Comparison of ENCODE assay signal across 18 cellular contexts in genomic region chr16:3321802-3322201, GRCh38. TPM values are rescaled to one million over a fixed set of nuclear protein-coding genes. Genes with fewer than 3 reads are reported as not detected.
A peak's percentile ranks its signal among the peaks of the same experiment; 100 is the strongest.
DNase-seq lines count a peak whose midpoint lies in the region; ATAC-seq, FAIRE-seq and TF ChIP-seq lines count a peak whose summit lies in the region.
"Had no signal": no experiment of that assay in that cellular context is flagged by ENCODE, and none has a peak within 500 bp of the region (broad histone marks: within the 10 kb centered on the region; RNA-seq: fewer than 3 reads in every experiment).

No MANE protein-coding gene starts in this region.

- no peaks in the 10 kb centered on the region for H3K9me1 ChIP-seq in K562 (ENCODE audit: control insufficient read depth, insufficient read depth, low read length)

- 4% methylated on average over 1 of the region's 1 CpG for WGBS in K562 (ENCODE audit: insufficient coverage, low coverage, missing lambda C conversion rate)

- FAIRE-seq in K562 (lab: Jason Lieb, UNC) = no peak
- FAIRE-seq: A204.1, G401.6, GM12891, GM19239, H1 had no signal

- H3K9me3 ChIP-seq in K562 (replicated peaks; ENCODE audit: control insufficient read depth, insufficient read depth, low read depth, low read length) = peaks cover 14% of the 10 kb centered on the region

- CTCF ChIA-PET in K562 (lab: Yijun Ruan, JAX; ENCODE audit: low intra/inter-chr PET ratio) = no interaction called here

- no peak for TF ChIP-seq POLR2A in K562 (conservative IDR thresholded peaks at IDR 0.05)

- peaks cover 0 to 5% (median 2%) of the 10 kb centered on the region in 3 donors for H3K27me3 Mint-ChIP-seq in immature natural killer cell (ENCODE audit: low read depth in 3 of 3)
- H3K27me3 Mint-ChIP-seq: CD4-positive, alpha-beta memory T cell had no signal

- in situ Hi-C loops in Caki2 (cut with HindIII; ENCODE audit: low pct_unique_long_range_greater_than_20kb, low sequenced_read_pairs) = no loop called here
- in situ Hi-C loops in K562 (cut with MboI) = no loop called here

- H4K20me1 ChIP-seq in K562 (replicated peaks; ENCODE audit: control insufficient read depth, insufficient read depth, low read length) = no peaks in the 10 kb centered on the region

- no peak for ATAC-seq in K562
- no peak for ATAC-seq in HG03025 (IDR thresholded peaks at IDR 0.05; ENCODE audit: low FRiP score, unreplicated experiment)

- BruUV-seq in K562 (replicated peaks; lab: Mats Ljungman, UMichigan) = no TSS peak

- no peak overlapping the region for H3K4me3 Mint-ChIP-seq in immature natural killer cell
- H3K4me3 Mint-ChIP-seq: CD4-positive, alpha-beta memory T cell; H9 had no signal

- DNase-seq in A172 (ENCODE audit: low spot score) (peak; percentile 44), Caki2 (ENCODE audit: low read depth) (peak; percentile 35), K562 (ENCODE audit: extremely low read depth in 1 of 4, low spot score in 3 of 4) (no peak), immature natural killer cell (no peak), NCI-H446 (lab: John Stamatoyannopoulos, UW) (no peak)
- DNase-seq: AML-193; Calu3; CD4-positive, alpha-beta memory T cell; H9; KBM-7 had no signal

- peaks cover 14% of the 10 kb centered on the region; the same call in 2 of the 3 replicates for H3K36me3 ChIP-seq in K562 (ENCODE audit: control insufficient read depth, insufficient read depth, low read length)

- no peak for TF ChIP-seq CTCF in K562 (IDR thresholded peaks at IDR 0.05 in 2 of 3, conservative IDR thresholded peaks at IDR 0.05 in 1 of 3; ENCODE audit: insufficient read depth in 2 of 3, low read depth in 1 of 3, low read length in 3 of 3)

- TF ChIP-seq EP300 in K562 (IDR thresholded peaks at IDR 0.05; ENCODE audit: low read length) = no peak

- H3K36me3 Mint-ChIP-seq in immature natural killer cell = peaks cover 26 to 42% (median 42%) of the 10 kb centered on the region in 3 donors

- no peak overlapping the region for H3K4me2 ChIP-seq in K562 (ENCODE audit: insufficient read depth, low read length)

- H3K9me3 Mint-ChIP-seq in immature natural killer cell = peaks cover 51 to 82% (median 74%) of the 10 kb centered on the region in 6 donors

- POLR2A ChIA-PET in K562 (lab: Yijun Ruan, JAX) = interaction anchor here (0.6 to 0.8 kb wide), 3 partner anchors 39 to 290 kb away, joined by 3 to 4 read pairs (median 4); partner anchors contain the start of gene ZNF174

- no peak overlapping the region for H3K9ac ChIP-seq in K562 (ENCODE audit: insufficient read depth in 1 of 2, low read depth in 2 of 2, low read length in 2 of 2)

- no peak overlapping the region for H3K27ac ChIP-seq in K562 (ENCODE audit: extremely low read depth, low read depth, low read length)
- H3K27ac ChIP-seq: C4-2B had no signal

- H3K4me1 Mint-ChIP-seq in immature natural killer cell = no peaks in the 10 kb centered on the region
- H3K4me1 Mint-ChIP-seq: CD4-positive, alpha-beta memory T cell; H9 had no signal

- H3K27me3 ChIP-seq in K562 (ENCODE audit: control insufficient read depth in 2 of 2, insufficient read depth in 2 of 2, low read length in 2 of 2) = peaks cover 0 to 5% of the 10 kb centered on the region in 2 experiments; a peak in 2 of 5 replicates

- no peak for TF ChIP-seq RAD21 in K562 (CRISPR knock-in tag; conservative IDR thresholded peaks at IDR 0.05 in 1 of 2, IDR thresholded peaks at IDR 0.05 in 1 of 2)

- no peak overlapping the region for H3K4me3 ChIP-seq in K562

- no peak overlapping the region for H2AFZ ChIP-seq in K562 (ENCODE audit: low read depth, low read length)

- no peaks in the 10 kb centered on the region for H3K4me1 ChIP-seq in K562 (replicated peaks in 1 of 2; ENCODE audit: control insufficient read depth in 2 of 2, insufficient read depth in 2 of 2, low read length in 2 of 2)

- intact Hi-C loops in K562 (cut with micrococcal nuclease) = no loop called here

- no peak overlapping the region for H3K27ac Mint-ChIP-seq in immature natural killer cell
- H3K27ac Mint-ChIP-seq: CD4-positive, alpha-beta memory T cell; H9 had no signal

- no peaks in the 10 kb centered on the region for H3K79me2 ChIP-seq in K562 (ENCODE audit: control insufficient read depth, insufficient read depth, low read length)

RNA-seq across cellular contexts. Expression of gene ZNF75A, which starts 16.5 kb away (rescaled TPM):
- total RNA-seq in A172 (2014; rRNA removed; shearing (Covaris generic)) = 20.2 and 26.1 TPM in 2 replicates
- total RNA-seq in Caki2 (2014; rRNA removed; shearing (Covaris generic); ENCODE audit: low replicate concordance) = 7.9 and 21.0 TPM in 2 replicates
- 36.3 and 66.8 TPM in 2 replicates for total RNA-seq in K562 (2011; cell fraction: chromatin; rRNA removed; ENCODE audit: low replicate concordance)
- total RNA-seq in K562 (2011; cell fraction: nucleolus; rRNA removed) = 23.4 and 28.7 TPM in 2 replicates
- total RNA-seq in K562 (2011; cell fraction: nucleoplasm; rRNA removed) = 36.6 and 52.4 TPM in 2 replicates
- total RNA-seq in K562 (2014; rRNA removed) (14.0 and 15.8 TPM in 2 replicates), K562 (2014; rRNA removed; fragmentation: Illumina TruSeq; extraction: Trizol) (23.2 and 26.2 TPM in 2 replicates), K562 (2015; rRNA removed; fragmentation: Illumina TruSeq; extraction: Trizol) (15.8 and 17.1 TPM in 2 replicates), K562 (2021) (13.9 and 14.2 TPM in 2 replicates)
- polyA plus RNA-seq in K562 (2011; rRNA removed) (13.9 and 20.8 TPM in 2 replicates), K562 (2014; fragmentation: Illumina TruSeq; extraction: Trizol) (21.2 and 24.5 TPM in 2 replicates), K562 (2014; fragmentation: Nextera tagmentation; extraction: Ambion mirVana) (10 to 100 TPM in 1 of 2 experiments, 1 to 10 TPM in 1; 7.2 to 10.1 TPM), K562 (2014; rRNA removed) (15.8 and 18.6 TPM in 2 replicates), immature natural killer cell (10 to 100 TPM; 10.8 to 24.9 (median 20.2) TPM)
- 4.4 and 5.7 TPM in 2 replicates for polyA plus RNA-seq in K562 (2011; cell fraction: cytosol; rRNA removed)
- polyA plus RNA-seq in K562 (2011; cell fraction: nucleus; rRNA removed) = 14.2 and 18.7 TPM in 2 replicates
- 10.5 and 12.1 TPM in 2 replicates for polyA plus RNA-seq in K562 (2012)
- 16.0 and 17.9 TPM in 2 replicates for polyA minus RNA-seq in K562 (2011; rRNA and poly(A)+ RNA removed)
- polyA minus RNA-seq in K562 (2011; cell fraction: cytosol; rRNA and poly(A)+ RNA removed) = 5.2 and 6.5 TPM in 2 replicates
- polyA minus RNA-seq in K562 (2011; cell fraction: nucleus; rRNA and poly(A)+ RNA removed) = 10.2 and 12.6 TPM in 2 replicates

RNA-seq across cellular contexts. Expression of gene TIGD7, which starts 16.6 kb away (rescaled TPM):
- 7.0 and 11.0 TPM in 2 replicates for total RNA-seq in A172 (2014; rRNA removed; shearing (Covaris generic))
- 4.4 and 5.7 TPM in 2 replicates for total RNA-seq in Caki2 (2014; rRNA removed; shearing (Covaris generic); ENCODE audit: low replicate concordance)
- 12.1 and 20.7 TPM in 2 replicates for total RNA-seq in K562 (2011; cell fraction: chromatin; rRNA removed; ENCODE audit: low replicate concordance)
- 9.7 and 9.8 TPM in 2 replicates for total RNA-seq in K562 (2011; cell fraction: nucleolus; rRNA removed)
- 11.8 and 14.0 TPM in 2 replicates for total RNA-seq in K562 (2011; cell fraction: nucleoplasm; rRNA removed)
- total RNA-seq in K562 (2014; rRNA removed) (4.9 and 5.8 TPM in 2 replicates), K562 (2014; rRNA removed; fragmentation: Illumina TruSeq; extraction: Trizol) (9.1 and 13.0 TPM in 2 replicates), K562 (2015; rRNA removed; fragmentation: Illumina TruSeq; extraction: Trizol) (5.4 and 6.7 TPM in 2 replicates), K562 (2021) (5.2 and 6.2 TPM in 2 replicates)
- polyA plus RNA-seq in K562 (2011; rRNA removed) (8.7 and 10.7 TPM in 2 replicates), K562 (2014; fragmentation: Illumina TruSeq; extraction: Trizol) (9.0 and 9.4 TPM in 2 replicates), K562 (2014; fragmentation: Nextera tagmentation; extraction: Ambion mirVana) (1 to 10 TPM in 1 of 2 experiments, under 1 TPM in 1; 0.84 to 2.0 TPM), K562 (2014; rRNA removed) (8.0 and 8.9 TPM in 2 replicates), immature natural killer cell (1 to 10 TPM; 2.9 to 4.6 (median 3.9) TPM)
- polyA plus RNA-seq in K562 (2011; cell fraction: cytosol; rRNA removed) = 2.7 and 5.2 TPM in 2 replicates
- 7.1 and 7.7 TPM in 2 replicates for polyA plus RNA-seq in K562 (2011; cell fraction: nucleus; rRNA removed)
- 3.7 and 5.0 TPM in 2 replicates for polyA plus RNA-seq in K562 (2012)
- 9.3 and 9.5 TPM in 2 replicates for polyA minus RNA-seq in K562 (2011; rRNA and poly(A)+ RNA removed)
- polyA minus RNA-seq in K562 (2011; cell fraction: cytosol; rRNA and poly(A)+ RNA removed) = 2.8 and 4.1 TPM in 2 replicates
- polyA minus RNA-seq in K562 (2011; cell fraction: nucleus; rRNA and poly(A)+ RNA removed) = 4.6 and 6.7 TPM in 2 replicates
- total RNA-seq: HT-29 had no signal

RNA-seq across cellular contexts. Expression of gene OR2C1, which starts 33.9 kb away (rescaled TPM):
- total RNA-seq in A172 (2014; rRNA removed; shearing (Covaris generic)) = not detected in 2 replicates
- total RNA-seq in Caki2 (2014; rRNA removed; shearing (Covaris generic); ENCODE audit: low replicate concordance) = not detected in 2 replicates
- not detected in 2 replicates for total RNA-seq in K562 (2011; cell fraction: chromatin; rRNA removed; ENCODE audit: low replicate concordance)
- total RNA-seq in K562 (2011; cell fraction: nucleolus; rRNA removed) = not detected in 2 replicates
- total RNA-seq in K562 (2011; cell fraction: nucleoplasm; rRNA removed) = not detected in 2 replicates
- total RNA-seq in K562 (2014; rRNA removed) (not detected in 2 replicates), K562 (2014; rRNA removed; fragmentation: Illumina TruSeq; extraction: Trizol) (not detected in 2 replicates), K562 (2015; rRNA removed; fragmentation: Illumina TruSeq; extraction: Trizol) (not detected in 2 replicates), K562 (2021) (not detected in 2 replicates)
- polyA plus RNA-seq in K562 (2011; rRNA removed) (not detected in 2 replicates), K562 (2014; fragmentation: Illumina TruSeq; extraction: Trizol) (not detected in 2 replicates), K562 (2014; fragmentation: Nextera tagmentation; extraction: Ambion mirVana) (not detected), K562 (2014; rRNA removed) (not detected in 2 replicates), immature natural killer cell (under 1 TPM in 1 of 3 donors, not detected in 2; 0.34 TPM)
- not detected in 2 replicates for polyA plus RNA-seq in K562 (2011; cell fraction: cytosol; rRNA removed)
- not detected in 2 replicates for polyA plus RNA-seq in K562 (2011; cell fraction: nucleus; rRNA removed)
- polyA plus RNA-seq in K562 (2012) = not detected in 2 replicates
- polyA minus RNA-seq in K562 (2011; rRNA and poly(A)+ RNA removed) = 0.30 TPM in 1 of 2 replicates, not detected in the other
- not detected in 2 replicates for polyA minus RNA-seq in K562 (2011; cell fraction: cytosol; rRNA and poly(A)+ RNA removed)
- polyA minus RNA-seq in K562 (2011; cell fraction: nucleus; rRNA and poly(A)+ RNA removed) = not detected in 2 replicates
- total RNA-seq: Calu3; CD4-positive, alpha-beta memory T cell; H1; H9; HT-29 had no signal
- polyA plus RNA-seq: H1 had no signal

RNA-seq across cellular contexts. Expression of gene ZNF263, which starts 38.5 kb away (rescaled TPM):
- 37.0 and 63.5 TPM in 2 replicates for total RNA-seq in A172 (2014; rRNA removed; shearing (Covaris generic))
- total RNA-seq in Caki2 (2014; rRNA removed; shearing (Covaris generic); ENCODE audit: low replicate concordance) = 58.5 and 90.0 TPM in 2 replicates
- 33.7 and 52.6 TPM in 2 replicates for total RNA-seq in K562 (2011; cell fraction: chromatin; rRNA removed; ENCODE audit: low replicate concordance)
- total RNA-seq in K562 (2011; cell fraction: nucleolus; rRNA removed) = 30.8 and 32.5 TPM in 2 replicates
- 28.2 and 28.9 TPM in 2 replicates for total RNA-seq in K562 (2011; cell fraction: nucleoplasm; rRNA removed)
- total RNA-seq in K562 (2014; rRNA removed) (45.9 and 48.3 TPM in 2 replicates), K562 (2014; rRNA removed; fragmentation: Illumina TruSeq; extraction: Trizol) (31.8 and 33.5 TPM in 2 replicates), K562 (2015; rRNA removed; fragmentation: Illumina TruSeq; extraction: Trizol) (36.2 and 36.8 TPM in 2 replicates), K562 (2021) (26.3 and 30.6 TPM in 2 replicates)
- polyA plus RNA-seq in K562 (2011; rRNA removed) (8.6 and 11.0 TPM in 2 replicates), K562 (2014; fragmentation: Illumina TruSeq; extraction: Trizol) (34.1 and 35.5 TPM in 2 replicates), K562 (2014; fragmentation: Nextera tagmentation; extraction: Ambion mirVana) (1 to 10 TPM; 4.6 to 4.8 TPM), K562 (2014; rRNA removed) (27.5 and 36.0 TPM in 2 replicates), immature natural killer cell (10 to 100 TPM; 38.2 to 51.0 (median 42.9) TPM)
- polyA plus RNA-seq in K562 (2011; cell fraction: cytosol; rRNA removed) = 8.6 and 14.4 TPM in 2 replicates
- polyA plus RNA-seq in K562 (2011; cell fraction: nucleus; rRNA removed) = 18.9 and 32.2 TPM in 2 replicates
- polyA plus RNA-seq in K562 (2012) = 26.0 and 30.5 TPM in 2 replicates
- polyA minus RNA-seq in K562 (2011; rRNA and poly(A)+ RNA removed) = 12.8 and 13.9 TPM in 2 replicates
- 10.7 and 14.5 TPM in 2 replicates for polyA minus RNA-seq in K562 (2011; cell fraction: cytosol; rRNA and poly(A)+ RNA removed)
- 14.7 and 20.1 TPM in 2 replicates for polyA minus RNA-seq in K562 (2011; cell fraction: nucleus; rRNA and poly(A)+ RNA removed)

Comparison
In these comparisons a context has a peak if more than half of its experiments do, and no peak if none do; other contexts are left out.
1. DNase-seq: peak in A172 (single experiment) and Caki2 (single experiment); none in K562 (0 of 4), immature natural killer cell (0 of 3) and NCI-H446 (0 of 2).